Comparison of ENCODE assay signal across 8 cellular contexts in the genomic region with DNA sequence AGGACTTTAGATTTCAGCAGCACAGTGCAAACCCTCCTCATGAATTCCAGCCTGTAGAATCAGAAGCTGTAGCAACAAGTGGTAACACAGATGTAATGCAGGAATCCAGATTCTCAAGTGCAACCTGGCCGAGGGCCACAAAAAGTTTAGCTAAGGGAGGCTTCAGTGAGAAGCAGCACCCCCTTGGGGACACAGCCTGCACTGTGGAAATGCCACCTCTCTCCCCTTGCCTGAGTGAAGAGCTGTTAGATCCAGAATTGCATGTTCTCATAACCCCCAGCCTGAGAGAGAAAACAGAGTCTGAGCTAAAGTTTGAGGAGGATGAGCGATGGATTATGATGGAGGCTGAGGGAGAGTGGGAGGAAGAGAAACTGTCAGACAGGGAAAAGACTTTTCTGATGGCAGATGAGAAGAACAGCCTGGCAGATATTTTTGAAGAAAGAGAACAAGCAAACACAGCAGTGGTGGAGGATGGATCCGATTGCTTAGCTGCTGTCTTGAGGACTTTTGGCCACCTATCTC.
DNase-seq lines count a peak whose midpoint lies in the region; ATAC-seq, FAIRE-seq and TF ChIP-seq lines count a peak whose summit lies in the region.

No MANE protein-coding gene starts in this region.

- DNase-seq in Caki2 (ENCODE audit: low read depth) (peak; percentile 71), KG1 (lab: John Stamatoyannopoulos, UW) (peak; percentile 40), T follicular helper cell (ENCODE audit: low read depth) (peak; percentile 52), astrocyte (ENCODE audit: low read depth) (peak; percentile 88), hypothalamus (lab: John Stamatoyannopoulos, UW) (peak in 33 of 51 donors; percentile 12 to 66 (median 43)), sigmoid colon (peak; percentile 95)
- DNase-seq in NK-92 treated with Interleukin-12 subunit alpha and Interleukin-12 subunit beta, amount 100 ng/mL, for 24 hours (lab: John Stamatoyannopoulos, UW), result no peak

- no peaks in the 10 kb centered on the region for H3K9me3 Mint-ChIP-seq in astrocyte (ENCODE audit: unreplicated experiment)

- peaks cover 12% of the 10 kb centered on the region for H3K36me3 ChIP-seq in astrocyte (ENCODE audit: insufficient read depth, low read length)
- H3K36me3 ChIP-seq in sigmoid colon, result peaks cover 0 to 4% (median 2%) of the 10 kb centered on the region in 4 donors

- H3K9ac ChIP-seq in astrocyte (ENCODE audit: low read length), result peak overlapping the region; percentile 82

- H3K79me2 ChIP-seq in astrocyte (ENCODE audit: insufficient read depth, low read length), result peaks cover 87% of the 10 kb centered on the region

- H3K27me3 Mint-ChIP-seq in astrocyte (ENCODE audit: low read depth, unreplicated experiment), result no peaks in the 10 kb centered on the region

- H3K4me1 ChIP-seq in astrocyte (ENCODE audit: insufficient read depth, low read length) (peaks cover 76% of the 10 kb centered on the region), sigmoid colon (peaks cover 0 to 91% (median 84%) of the 10 kb centered on the region in 4 donors)

- no peak for ATAC-seq in GM18909 (IDR thresholded peaks at IDR 0.05; ENCODE audit: poor library complexity, unreplicated experiment)

- TF ChIP-seq CTCF in astrocyte (IDR thresholded peaks at IDR 0.05; ENCODE audit: insufficient read depth, low read depth, low read length) (peak; percentile 95), sigmoid colon (IDR thresholded peaks at IDR 0.05) (peak; percentile 71 to 91 (median 86))

- intact Hi-C loops in sigmoid colon (cut with DNase I), result loop anchor here (5.0 kb wide), 1 partner anchor 54 kb away; no protein-coding TSS in a partner anchor

- no peak overlapping the region for H2AFZ ChIP-seq in astrocyte (ENCODE audit: low read depth, low read length)

- H3K4me3 ChIP-seq in astrocyte (ENCODE audit: insufficient read depth, low read depth, low read length), result peak overlapping the region; percentile 83
- H3K4me3 ChIP-seq in sigmoid colon, result peak overlapping the region in 3 of 4 donors; percentile 83 to 87 (median 84)

- H3K27me3 ChIP-seq in astrocyte (ENCODE audit: insufficient read depth, low read length) (no peaks in the 10 kb centered on the region), sigmoid colon (no peaks in the 10 kb centered on the region)

- peak overlapping the region; percentile 82 for H3K4me3 Mint-ChIP-seq in astrocyte (ENCODE audit: unreplicated experiment)

- 23 to 48% methylated on average over 3 of the region's 3 CpGs for WGBS in sigmoid colon, 2 donors

- H3K27ac ChIP-seq in astrocyte (ENCODE audit: low read depth, low read length) (peak overlapping the region; percentile 10), sigmoid colon (peak overlapping the region; percentile 92 to 98 (median 96))

- no peak for TF ChIP-seq EP300 in sigmoid colon (IDR thresholded peaks at IDR 0.05)

- peaks cover 3% of the 10 kb centered on the region for H3K36me3 Mint-ChIP-seq in astrocyte (ENCODE audit: low read depth, unreplicated experiment)

- H3K4me2 ChIP-seq in astrocyte (ENCODE audit: low read length), result peak overlapping the region; percentile 96

- H3K9me3 ChIP-seq in astrocyte (ENCODE audit: insufficient read depth, low read depth, low read length), result no peaks in the 10 kb centered on the region
- H3K9me3 ChIP-seq in sigmoid colon, result no peaks in the 10 kb centered on the region

- peak overlapping the region; percentile 15 for H3K27ac Mint-ChIP-seq in astrocyte (ENCODE audit: unreplicated experiment)

- peaks cover 59% of the 10 kb centered on the region for H4K20me1 ChIP-seq in astrocyte (ENCODE audit: insufficient read depth, low read length)

- TF ChIP-seq POLR2A in sigmoid colon (IDR thresholded peaks at IDR 0.05), result no peak

- FAIRE-seq in astrocyte (lab: Jason Lieb, UNC), result no peak

- in situ Hi-C loops in Caki2 (cut with HindIII; ENCODE audit: low pct_unique_long_range_greater_than_20kb, low sequenced_read_pairs), result no loop called here

- peaks cover 68% of the 10 kb centered on the region for H3K4me1 Mint-ChIP-seq in astrocyte (ENCODE audit: low read depth, unreplicated experiment)
